ENCODE assay signal across 18 cellular contexts in genomic region chr16:81018496-81018895, GRCh38. TPM values are rescaled to one million over a fixed set of nuclear protein-coding genes. Genes with fewer than 3 reads are reported as not detected.
"Had no signal": no experiment of that assay in that cellular context is flagged by ENCODE, and none has a peak within 500 bp of the region (broad histone marks: within the 10 kb centered on the region; RNA-seq: fewer than 3 reads in every experiment).

No MANE protein-coding gene starts in this region.

- H3K9ac ChIP-seq: parathyroid adenoma had no signal

- H3K4me3 ChIP-seq: coronary artery, heart right ventricle, left lung, mucosa of descending colon, smooth muscle cell, testis had no signal

- H3K9me3 Mint-ChIP-seq: activated T-helper 17 cell treated with anti-CD3 and anti-CD28 coated beads, Interleukin-2, amount 50 U/mL, for 72 hours; naive thymus-derived CD4-positive, alpha-beta T cell had no signal

- DNase-seq: activated naive CD4-positive, alpha-beta T cell treated with Interleukin-2 at 50 U/mL for 16 hours; effector CD8-positive, alpha-beta T cell; heart right ventricle; islet precursor cell; left lung; mammary epithelial cell; mucosa of descending colon; naive thymus-derived CD4-positive, alpha-beta T cell; stimulated activated naive CD8-positive, alpha-beta T cell treated with anti-CD3 and anti-CD28 coated beads, Interleukin-15, Interleukin-2, amounts not matched to agents 100 U/mL and 50 U/mL, for 24 hours; T1000; testis had no signal

- H3K9me3 ChIP-seq: heart right ventricle, left lung, mucosa of descending colon, testis had no signal

- H3K4me3 Mint-ChIP-seq: activated T-helper 17 cell treated with anti-CD3 and anti-CD28 coated beads, Interleukin-2, amount 50 U/mL, for 72 hours; naive thymus-derived CD4-positive, alpha-beta T cell had no signal

- ATAC-seq: activated CD4-positive, CD25-positive, alpha-beta regulatory T cell treated with anti-CD3 and anti-CD28 coated beads, Interleukin-2, amount 50 U/mL, for 24 hours; activated T-helper 17 cell treated with anti-CD3 and anti-CD28 coated beads, Interleukin-2, amount 50 U/mL, for 72 hours; heart right ventricle; left lung; mucosa of descending colon; naive thymus-derived CD4-positive, alpha-beta T cell; stimulated activated naive CD8-positive, alpha-beta T cell treated with anti-CD3 and anti-CD28 coated beads, Interleukin-15, Interleukin-2, amounts not matched to agents 100 U/mL and 50 U/mL, for 24 hours had no signal

- H3K27me3 ChIP-seq: heart right ventricle, left lung, testis had no signal

- H3K27ac Mint-ChIP-seq: activated T-helper 17 cell treated with anti-CD3 and anti-CD28 coated beads, Interleukin-2, amount 50 U/mL, for 72 hours had no signal

- H3K4me1 Mint-ChIP-seq: activated T-helper 17 cell treated with anti-CD3 and anti-CD28 coated beads, Interleukin-2, amount 50 U/mL, for 72 hours had no signal

- H3K4me1 ChIP-seq: heart right ventricle, left lung, parathyroid adenoma, testis had no signal

- H3K27me3 Mint-ChIP-seq: activated T-helper 17 cell treated with anti-CD3 and anti-CD28 coated beads, Interleukin-2, amount 50 U/mL, for 72 hours; naive thymus-derived CD4-positive, alpha-beta T cell had no signal

- H3K27ac ChIP-seq: coronary artery, heart right ventricle, left lung, parathyroid adenoma, testis had no signal

RNA-seq across cellular contexts. Expression of gene C16orf46, which starts 58.5 kb away (rescaled TPM):
- total RNA-seq: fibroblast of lung, ureter had no signal
